Comparison of ENCODE assay signal across 1 cellular context in the genomic region with DNA sequence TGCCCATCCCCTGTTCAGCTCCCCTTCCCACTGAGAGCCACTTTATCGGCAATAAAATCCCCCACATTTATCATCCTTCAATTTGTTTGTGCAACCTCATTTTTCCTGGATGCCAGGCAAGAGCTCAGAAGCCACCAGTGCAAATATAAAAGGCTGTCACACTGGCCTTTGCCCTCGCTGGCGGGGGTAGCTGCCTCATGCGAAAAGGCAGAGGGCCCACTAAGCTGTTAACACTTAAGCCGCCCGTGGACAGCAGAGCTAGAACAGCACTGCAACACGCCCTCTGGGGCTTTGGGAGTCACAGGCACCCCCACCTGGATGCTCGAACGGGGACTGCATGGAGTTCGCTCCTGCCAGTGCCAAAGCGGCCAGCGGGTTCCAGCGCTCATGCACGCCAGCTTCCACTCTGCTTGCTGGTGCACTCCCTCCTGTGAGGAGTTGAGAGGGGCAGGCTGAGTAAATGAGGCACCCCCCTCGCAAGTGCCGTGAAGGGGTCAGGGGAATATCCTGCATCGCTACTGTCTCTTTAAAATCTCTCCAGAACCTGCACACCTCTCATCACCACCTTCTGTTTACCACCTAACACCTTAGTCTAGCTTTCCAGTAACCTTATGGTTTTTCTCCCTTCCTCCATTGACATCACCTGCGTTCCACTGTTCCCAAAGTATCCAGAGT.
TF ChIP-seq lines count a peak whose summit lies in the region.

No MANE protein-coding gene starts in this region.

TF ChIP-seq in HepG2, 621 proteins besides CTCF, POLR2A, EP300 and RAD21 (continued from another document and continues in another):
- TF ChIP-seq, protein P1, sequence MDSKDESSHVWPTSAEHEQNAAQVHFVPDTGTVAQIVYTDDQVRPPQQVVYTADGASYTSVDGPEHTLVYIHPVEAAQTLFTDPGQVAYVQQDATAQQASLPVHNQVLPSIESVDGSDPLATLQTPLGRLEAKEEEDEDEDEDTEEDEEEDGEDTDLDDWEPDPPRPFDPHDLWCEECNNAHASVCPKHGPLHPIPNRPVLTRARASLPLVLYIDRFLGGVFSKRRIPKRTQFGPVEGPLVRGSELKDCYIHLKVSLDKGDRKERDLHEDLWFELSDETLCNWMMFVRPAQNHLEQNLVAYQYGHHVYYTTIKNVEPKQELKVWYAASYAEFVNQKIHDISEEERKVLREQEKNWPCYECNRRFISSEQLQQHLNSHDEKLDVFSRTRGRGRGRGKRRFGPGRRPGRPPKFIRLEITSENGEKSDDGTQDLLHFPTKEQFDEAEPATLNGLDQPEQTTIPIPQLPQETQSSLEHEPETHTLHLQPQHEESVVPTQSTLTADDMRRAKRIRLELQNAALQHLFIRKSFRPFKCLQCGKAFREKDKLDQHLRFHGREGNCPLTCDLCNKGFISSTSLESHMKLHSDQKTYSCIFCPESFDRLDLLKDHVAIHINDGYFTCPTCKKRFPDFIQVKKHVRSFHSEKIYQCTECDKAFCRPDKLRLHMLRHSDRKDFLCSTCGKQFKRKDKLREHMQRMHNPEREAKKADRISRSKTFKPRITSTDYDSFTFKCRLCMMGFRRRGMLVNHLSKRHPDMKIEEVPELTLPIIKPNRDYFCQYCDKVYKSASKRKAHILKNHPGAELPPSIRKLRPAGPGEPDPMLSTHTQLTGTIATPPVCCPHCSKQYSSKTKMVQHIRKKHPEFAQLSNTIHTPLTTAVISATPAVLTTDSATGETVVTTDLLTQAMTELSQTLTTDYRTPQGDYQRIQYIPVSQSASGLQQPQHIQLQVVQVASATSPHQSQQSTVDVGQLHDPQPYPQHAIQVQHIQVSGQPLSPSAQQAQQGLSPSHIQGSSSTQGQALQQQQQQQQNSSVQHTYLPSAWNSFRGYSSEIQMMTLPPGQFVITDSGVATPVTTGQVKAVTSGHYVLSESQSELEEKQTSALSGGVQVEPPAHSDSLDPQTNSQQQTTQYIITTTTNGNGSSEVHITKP (CRISPR knock-in tag; IDR thresholded peaks at IDR 0.05; ENCODE audit: low read depth): no peak
- TF ChIP-seq ZNF883 (CRISPR knock-in tag; IDR thresholded peaks at IDR 0.05; ENCODE audit: not compliant biosample characterization) (no peak), YEATS2 (CRISPR knock-in tag; IDR thresholded peaks at IDR 0.05; ENCODE audit: borderline replicate concordance) (0 out of 2 replicates have a peak, but pooled peaks have one; percentile 6), HIVEP1 (CRISPR knock-in tag; IDR thresholded peaks at IDR 0.05) (no peak), ZBTB21 (CRISPR knock-in tag; IDR thresholded peaks at IDR 0.05) (0 out of 2 replicates have a peak, but pooled peaks have one; percentile 31), MXI1 (IDR thresholded peaks at IDR 0.05; ENCODE audit: borderline replicate concordance, low read depth, low read length) (no peak; the same call in 2 of the 3 replicates), BRD4 (CRISPR knock-in tag; IDR thresholded peaks at IDR 0.05) (peak; percentile 43), ZSCAN31 (CRISPR knock-in tag; IDR thresholded peaks at IDR 0.05; ENCODE audit: low read depth) (0 out of 2 replicates have a peak, but pooled peaks have one; percentile 25), ZFX (CRISPR knock-in tag; IDR thresholded peaks at IDR 0.05; ENCODE audit: low read depth) (peak; percentile 53; the same call in 1 of the 2 replicates), PPARG (CRISPR knock-in tag; conservative IDR thresholded peaks at IDR 0.05) (0 out of 2 replicates have a peak, but pooled peaks have one; percentile 47), ZSCAN21 (CRISPR knock-in tag; IDR thresholded peaks at IDR 0.05; ENCODE audit: borderline replicate concordance) (no peak), SPEN (CRISPR knock-in tag; IDR thresholded peaks at IDR 0.05; ENCODE audit: low read depth) (0 out of 2 replicates have a peak, but pooled peaks have one; percentile 5), REXO4 (CRISPR knock-in tag; IDR thresholded peaks at IDR 0.05; ENCODE audit: borderline replicate concordance) (no peak), KLF16 (CRISPR knock-in tag; IDR thresholded peaks at IDR 0.05) (peak in 1 of 2 experiments; percentile 61; a peak in 1 of 4 replicates), KAT7 (CRISPR knock-in tag; IDR thresholded peaks at IDR 0.05; ENCODE audit: borderline replicate concordance) (peak; percentile 90), LCORL (IDR thresholded peaks at IDR 0.05) (no peak), LCORL (CRISPR knock-in tag; IDR thresholded peaks at IDR 0.05) (no peak), ZMYM2 (CRISPR knock-in tag; IDR thresholded peaks at IDR 0.05) (no peak), NR2F1 (CRISPR knock-in tag; IDR thresholded peaks at IDR 0.05) (peak; percentile 71 to 79; a peak in 3 of 4 replicates), MTA3 (CRISPR knock-in tag; IDR thresholded peaks at IDR 0.05) (no peak), KLF11 (CRISPR knock-in tag; IDR thresholded peaks at IDR 0.05) (no peak), BRCA1 (CRISPR knock-in tag; IDR thresholded peaks at IDR 0.05) (no peak), PITX1 (CRISPR knock-in tag; IDR thresholded peaks at IDR 0.05) (peak; percentile 73), EEA1 (CRISPR knock-in tag; IDR thresholded peaks at IDR 0.05; ENCODE audit: borderline replicate concordance) (no peak), GABPB1 (CRISPR knock-in tag; IDR thresholded peaks at IDR 0.05) (peak; percentile 34; the same call in 1 of the 2 replicates), SIN3B (IDR thresholded peaks at IDR 0.05; ENCODE audit: low read length) (no peak)
- TF ChIP-seq, protein P2, sequence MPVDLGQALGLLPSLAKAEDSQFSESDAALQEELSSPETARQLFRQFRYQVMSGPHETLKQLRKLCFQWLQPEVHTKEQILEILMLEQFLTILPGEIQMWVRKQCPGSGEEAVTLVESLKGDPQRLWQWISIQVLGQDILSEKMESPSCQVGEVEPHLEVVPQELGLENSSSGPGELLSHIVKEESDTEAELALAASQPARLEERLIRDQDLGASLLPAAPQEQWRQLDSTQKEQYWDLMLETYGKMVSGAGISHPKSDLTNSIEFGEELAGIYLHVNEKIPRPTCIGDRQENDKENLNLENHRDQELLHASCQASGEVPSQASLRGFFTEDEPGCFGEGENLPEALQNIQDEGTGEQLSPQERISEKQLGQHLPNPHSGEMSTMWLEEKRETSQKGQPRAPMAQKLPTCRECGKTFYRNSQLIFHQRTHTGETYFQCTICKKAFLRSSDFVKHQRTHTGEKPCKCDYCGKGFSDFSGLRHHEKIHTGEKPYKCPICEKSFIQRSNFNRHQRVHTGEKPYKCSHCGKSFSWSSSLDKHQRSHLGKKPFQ (CRISPR knock-in tag; IDR thresholded peaks at IDR 0.05; ENCODE audit: insufficient replicate concordance): no peak
- TF ChIP-seq, protein P3, sequence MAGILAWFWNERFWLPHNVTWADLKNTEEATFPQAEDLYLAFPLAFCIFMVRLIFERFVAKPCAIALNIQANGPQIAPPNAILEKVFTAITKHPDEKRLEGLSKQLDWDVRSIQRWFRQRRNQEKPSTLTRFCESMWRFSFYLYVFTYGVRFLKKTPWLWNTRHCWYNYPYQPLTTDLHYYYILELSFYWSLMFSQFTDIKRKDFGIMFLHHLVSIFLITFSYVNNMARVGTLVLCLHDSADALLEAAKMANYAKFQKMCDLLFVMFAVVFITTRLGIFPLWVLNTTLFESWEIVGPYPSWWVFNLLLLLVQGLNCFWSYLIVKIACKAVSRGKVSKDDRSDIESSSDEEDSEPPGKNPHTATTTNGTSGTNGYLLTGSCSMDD (CRISPR knock-in tag; IDR thresholded peaks at IDR 0.05): no peak
- TF ChIP-seq, protein P4, sequence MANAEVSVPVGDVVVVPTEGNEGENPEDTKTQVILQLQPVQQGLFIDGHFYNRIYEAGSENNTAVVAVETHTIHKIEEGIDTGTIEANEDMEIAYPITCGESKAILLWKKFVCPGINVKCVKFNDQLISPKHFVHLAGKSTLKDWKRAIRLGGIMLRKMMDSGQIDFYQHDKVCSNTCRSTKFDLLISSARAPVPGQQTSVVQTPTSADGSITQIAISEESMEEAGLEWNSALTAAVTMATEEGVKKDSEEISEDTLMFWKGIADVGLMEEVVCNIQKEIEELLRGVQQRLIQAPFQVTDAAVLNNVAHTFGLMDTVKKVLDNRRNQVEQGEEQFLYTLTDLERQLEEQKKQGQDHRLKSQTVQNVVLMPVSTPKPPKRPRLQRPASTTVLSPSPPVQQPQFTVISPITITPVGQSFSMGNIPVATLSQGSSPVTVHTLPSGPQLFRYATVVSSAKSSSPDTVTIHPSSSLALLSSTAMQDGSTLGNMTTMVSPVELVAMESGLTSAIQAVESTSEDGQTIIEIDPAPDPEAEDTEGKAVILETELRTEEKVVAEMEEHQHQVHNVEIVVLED (CRISPR knock-in tag; IDR thresholded peaks at IDR 0.05; ENCODE audit: borderline replicate concordance): 0 out of 2 replicates have a peak, but pooled peaks have one; percentile 21
- TF ChIP-seq, protein P5, sequence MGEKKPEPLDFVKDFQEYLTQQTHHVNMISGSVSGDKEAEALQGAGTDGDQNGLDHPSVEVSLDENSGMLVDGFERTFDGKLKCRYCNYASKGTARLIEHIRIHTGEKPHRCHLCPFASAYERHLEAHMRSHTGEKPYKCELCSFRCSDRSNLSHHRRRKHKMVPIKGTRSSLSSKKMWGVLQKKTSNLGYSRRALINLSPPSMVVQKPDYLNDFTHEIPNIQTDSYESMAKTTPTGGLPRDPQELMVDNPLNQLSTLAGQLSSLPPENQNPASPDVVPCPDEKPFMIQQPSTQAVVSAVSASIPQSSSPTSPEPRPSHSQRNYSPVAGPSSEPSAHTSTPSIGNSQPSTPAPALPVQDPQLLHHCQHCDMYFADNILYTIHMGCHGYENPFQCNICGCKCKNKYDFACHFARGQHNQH (CRISPR knock-in tag; IDR thresholded peaks at IDR 0.05): peak; percentile 60; the same call in 1 of the 2 replicates
- TF ChIP-seq, protein P6, sequence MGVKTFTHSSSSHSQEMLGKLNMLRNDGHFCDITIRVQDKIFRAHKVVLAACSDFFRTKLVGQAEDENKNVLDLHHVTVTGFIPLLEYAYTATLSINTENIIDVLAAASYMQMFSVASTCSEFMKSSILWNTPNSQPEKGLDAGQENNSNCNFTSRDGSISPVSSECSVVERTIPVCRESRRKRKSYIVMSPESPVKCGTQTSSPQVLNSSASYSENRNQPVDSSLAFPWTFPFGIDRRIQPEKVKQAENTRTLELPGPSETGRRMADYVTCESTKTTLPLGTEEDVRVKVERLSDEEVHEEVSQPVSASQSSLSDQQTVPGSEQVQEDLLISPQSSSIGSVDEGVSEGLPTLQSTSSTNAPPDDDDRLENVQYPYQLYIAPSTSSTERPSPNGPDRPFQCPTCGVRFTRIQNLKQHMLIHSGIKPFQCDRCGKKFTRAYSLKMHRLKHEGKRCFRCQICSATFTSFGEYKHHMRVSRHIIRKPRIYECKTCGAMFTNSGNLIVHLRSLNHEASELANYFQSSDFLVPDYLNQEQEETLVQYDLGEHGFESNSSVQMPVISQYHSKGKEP (CRISPR knock-in tag; IDR thresholded peaks at IDR 0.05): no peak
- TF ChIP-seq, protein P7, sequence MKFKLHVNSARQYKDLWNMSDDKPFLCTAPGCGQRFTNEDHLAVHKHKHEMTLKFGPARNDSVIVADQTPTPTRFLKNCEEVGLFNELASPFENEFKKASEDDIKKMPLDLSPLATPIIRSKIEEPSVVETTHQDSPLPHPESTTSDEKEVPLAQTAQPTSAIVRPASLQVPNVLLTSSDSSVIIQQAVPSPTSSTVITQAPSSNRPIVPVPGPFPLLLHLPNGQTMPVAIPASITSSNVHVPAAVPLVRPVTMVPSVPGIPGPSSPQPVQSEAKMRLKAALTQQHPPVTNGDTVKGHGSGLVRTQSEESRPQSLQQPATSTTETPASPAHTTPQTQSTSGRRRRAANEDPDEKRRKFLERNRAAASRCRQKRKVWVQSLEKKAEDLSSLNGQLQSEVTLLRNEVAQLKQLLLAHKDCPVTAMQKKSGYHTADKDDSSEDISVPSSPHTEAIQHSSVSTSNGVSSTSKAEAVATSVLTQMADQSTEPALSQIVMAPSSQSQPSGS (CRISPR knock-in tag; IDR thresholded peaks at IDR 0.05): peak; percentile 47; the same call in 1 of the 2 replicates
- TF ChIP-seq, protein P8, sequence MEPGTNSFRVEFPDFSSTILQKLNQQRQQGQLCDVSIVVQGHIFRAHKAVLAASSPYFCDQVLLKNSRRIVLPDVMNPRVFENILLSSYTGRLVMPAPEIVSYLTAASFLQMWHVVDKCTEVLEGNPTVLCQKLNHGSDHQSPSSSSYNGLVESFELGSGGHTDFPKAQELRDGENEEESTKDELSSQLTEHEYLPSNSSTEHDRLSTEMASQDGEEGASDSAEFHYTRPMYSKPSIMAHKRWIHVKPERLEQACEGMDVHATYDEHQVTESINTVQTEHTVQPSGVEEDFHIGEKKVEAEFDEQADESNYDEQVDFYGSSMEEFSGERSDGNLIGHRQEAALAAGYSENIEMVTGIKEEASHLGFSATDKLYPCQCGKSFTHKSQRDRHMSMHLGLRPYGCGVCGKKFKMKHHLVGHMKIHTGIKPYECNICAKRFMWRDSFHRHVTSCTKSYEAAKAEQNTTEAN (CRISPR knock-in tag; conservative IDR thresholded peaks at IDR 0.05): peak; percentile 60; the same call in 1 of the 2 replicates
- TF ChIP-seq, protein P9, sequence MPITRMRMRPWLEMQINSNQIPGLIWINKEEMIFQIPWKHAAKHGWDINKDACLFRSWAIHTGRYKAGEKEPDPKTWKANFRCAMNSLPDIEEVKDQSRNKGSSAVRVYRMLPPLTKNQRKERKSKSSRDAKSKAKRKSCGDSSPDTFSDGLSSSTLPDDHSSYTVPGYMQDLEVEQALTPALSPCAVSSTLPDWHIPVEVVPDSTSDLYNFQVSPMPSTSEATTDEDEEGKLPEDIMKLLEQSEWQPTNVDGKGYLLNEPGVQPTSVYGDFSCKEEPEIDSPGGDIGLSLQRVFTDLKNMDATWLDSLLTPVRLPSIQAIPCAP (CRISPR knock-in tag; IDR thresholded peaks at IDR 0.05; ENCODE audit: low read depth): no peak
- TF ChIP-seq, protein P10, sequence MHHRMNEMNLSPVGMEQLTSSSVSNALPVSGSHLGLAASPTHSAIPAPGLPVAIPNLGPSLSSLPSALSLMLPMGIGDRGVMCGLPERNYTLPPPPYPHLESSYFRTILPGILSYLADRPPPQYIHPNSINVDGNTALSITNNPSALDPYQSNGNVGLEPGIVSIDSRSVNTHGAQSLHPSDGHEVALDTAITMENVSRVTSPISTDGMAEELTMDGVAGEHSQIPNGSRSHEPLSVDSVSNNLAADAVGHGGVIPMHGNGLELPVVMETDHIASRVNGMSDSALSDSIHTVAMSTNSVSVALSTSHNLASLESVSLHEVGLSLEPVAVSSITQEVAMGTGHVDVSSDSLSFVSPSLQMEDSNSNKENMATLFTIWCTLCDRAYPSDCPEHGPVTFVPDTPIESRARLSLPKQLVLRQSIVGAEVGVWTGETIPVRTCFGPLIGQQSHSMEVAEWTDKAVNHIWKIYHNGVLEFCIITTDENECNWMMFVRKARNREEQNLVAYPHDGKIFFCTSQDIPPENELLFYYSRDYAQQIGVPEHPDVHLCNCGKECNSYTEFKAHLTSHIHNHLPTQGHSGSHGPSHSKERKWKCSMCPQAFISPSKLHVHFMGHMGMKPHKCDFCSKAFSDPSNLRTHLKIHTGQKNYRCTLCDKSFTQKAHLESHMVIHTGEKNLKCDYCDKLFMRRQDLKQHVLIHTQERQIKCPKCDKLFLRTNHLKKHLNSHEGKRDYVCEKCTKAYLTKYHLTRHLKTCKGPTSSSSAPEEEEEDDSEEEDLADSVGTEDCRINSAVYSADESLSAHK (CRISPR knock-in tag; IDR thresholded peaks at IDR 0.05; ENCODE audit: borderline replicate concordance): no peak
- TF ChIP-seq, protein P11, sequence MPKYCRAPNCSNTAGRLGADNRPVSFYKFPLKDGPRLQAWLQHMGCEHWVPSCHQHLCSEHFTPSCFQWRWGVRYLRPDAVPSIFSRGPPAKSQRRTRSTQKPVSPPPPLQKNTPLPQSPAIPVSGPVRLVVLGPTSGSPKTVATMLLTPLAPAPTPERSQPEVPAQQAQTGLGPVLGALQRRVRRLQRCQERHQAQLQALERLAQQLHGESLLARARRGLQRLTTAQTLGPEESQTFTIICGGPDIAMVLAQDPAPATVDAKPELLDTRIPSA (CRISPR knock-in tag; IDR thresholded peaks at IDR 0.05; ENCODE audit: borderline replicate concordance): no peak
- TF ChIP-seq, protein P12, sequence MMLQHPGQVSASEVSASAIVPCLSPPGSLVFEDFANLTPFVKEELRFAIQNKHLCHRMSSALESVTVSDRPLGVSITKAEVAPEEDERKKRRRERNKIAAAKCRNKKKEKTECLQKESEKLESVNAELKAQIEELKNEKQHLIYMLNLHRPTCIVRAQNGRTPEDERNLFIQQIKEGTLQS (CRISPR knock-in tag; IDR thresholded peaks at IDR 0.05): no peak
